18 cellular contexts compared by ENCODE assay signal in genomic region chr12:709631-710030, GRCh38. TPM values are rescaled to one million over a fixed set of nuclear protein-coding genes. Genes with fewer than 3 reads are reported as not detected.
"Had no signal": no experiment of that assay in that cellular context is flagged by ENCODE, and none has a peak within 500 bp of the region (broad histone marks: within the 10 kb centered on the region; RNA-seq: fewer than 3 reads in every experiment).

No MANE protein-coding gene starts in this region.

- H3K27me3 ChIP-seq: ovary, right atrium auricular region, sigmoid colon, stomach, suprapubic skin, thyroid gland had no signal

- H3K4me3 ChIP-seq: ovary, right atrium auricular region, sigmoid colon, skin epidermis, stomach, suprapubic skin, thyroid gland had no signal

- H3K36me3 ChIP-seq: ovary, right atrium auricular region, sigmoid colon, stomach, suprapubic skin, thyroid gland had no signal

- H3K27ac ChIP-seq: foreskin keratinocyte, ovary, right atrium auricular region, sigmoid colon, skin epidermis, stomach, suprapubic skin, thyroid gland had no signal

- DNase-seq: erythroblast; foreskin keratinocyte; kidney; left cardiac atrium; left ventricle myocardium superior; mesendoderm; naive thymus-derived CD4-positive, alpha-beta T cell; ovary; sigmoid colon; stimulated activated CD4-positive, alpha-beta T cell treated with anti-CD3 and anti-CD28 coated beads, Interleukin-2, amount 100 ng/mL, for 24 hours; stimulated activated CD4-positive, alpha-beta T cell treated with anti-CD3 and anti-CD28 coated beads, Interleukin-4, amount 100 ng/mL, for 4 hours; stimulated activated naive B cell treated with anti-CD40 and anti-IgM and Interleukin-4, amounts not matched to agents 10 μg/mL and 1 μg/mL and 100 μg/mL, for 72 hours; stomach; thyroid gland had no signal

- H3K9me3 ChIP-seq: ovary, right atrium auricular region, sigmoid colon, stomach, suprapubic skin, thyroid gland had no signal

- H3K4me1 ChIP-seq: sigmoid colon, thyroid gland had no signal

RNA-seq across cellular contexts. Expression of gene NINJ2, which starts 46.4 kb away (rescaled TPM):
- polyA plus RNA-seq: neural cell had no signal
